In the genomic region with DNA sequence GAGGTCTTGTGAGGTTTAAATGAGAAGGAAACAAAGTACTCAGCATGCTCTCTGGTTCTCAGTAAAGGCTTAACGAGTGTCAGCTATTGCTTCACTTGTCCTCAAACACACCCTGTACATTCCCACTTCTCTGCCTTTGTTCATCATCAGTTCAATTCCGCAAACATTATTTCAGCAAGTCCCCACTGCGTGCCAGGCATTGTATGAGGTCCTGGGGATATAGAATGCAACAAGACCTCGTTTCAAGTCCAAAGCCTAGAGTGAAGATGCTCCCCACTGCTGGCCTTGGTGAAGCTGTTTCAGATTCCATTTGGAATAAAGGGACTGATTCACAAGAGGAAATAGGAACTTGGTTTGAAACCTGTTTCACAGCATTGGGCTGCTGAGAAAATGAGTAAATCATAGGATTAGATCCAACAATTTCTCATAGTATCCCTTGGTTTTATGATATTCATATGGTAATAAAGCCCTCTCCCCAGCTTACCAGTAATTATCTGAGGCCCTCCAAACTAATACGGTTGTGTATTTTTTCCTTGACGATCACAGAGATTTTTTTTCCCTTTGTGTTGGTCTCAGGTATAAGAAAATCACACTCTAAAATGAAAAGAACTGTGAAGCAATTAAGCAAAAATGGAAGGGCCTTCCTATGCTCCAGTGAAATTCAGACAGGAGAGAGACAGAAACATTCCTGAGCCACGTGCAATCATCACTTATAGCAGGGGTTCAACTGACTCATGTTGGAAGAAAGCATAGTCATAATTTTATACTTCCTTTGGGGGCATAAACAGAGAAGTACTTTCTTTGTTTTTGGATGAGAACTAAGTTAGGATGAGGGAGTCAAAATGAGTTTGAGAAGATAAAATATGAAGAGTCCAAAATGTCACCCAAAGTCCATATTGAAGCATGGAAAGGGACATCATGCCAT, we compare ENCODE assay signal across 24 cellular contexts.
DNase-seq lines count a peak whose midpoint lies in the region; ATAC-seq and TF ChIP-seq lines count a peak whose summit lies in the region.
"Had no signal": no experiment of that assay in that cellular context is flagged by ENCODE, and none has a peak within 500 bp of the region (broad histone marks: within the 10 kb centered on the region; RNA-seq: fewer than 3 reads in every experiment).

No MANE protein-coding gene starts in this region.

- H3K23ac ChIP-seq in trophoblast cell (ENCODE audit: low read length): no peak overlapping the region

- H3K27ac ChIP-seq in brain microvascular endothelial cell (peak overlapping the region; percentile 98), foreskin keratinocyte (peak overlapping the region; percentile 87), trophoblast cell (ENCODE audit: low read depth, low read length) (no peak overlapping the region)
- H3K27ac ChIP-seq: colonic mucosa, heart left ventricle, prostate gland, transverse colon had no signal

- TF ChIP-seq CTCF in brain microvascular endothelial cell (IDR thresholded peaks at IDR 0.05; ENCODE audit: low read depth, low read length, missing control alignments) (no peak), foreskin keratinocyte (conservative IDR thresholded peaks at IDR 0.05) (no peak)

- no peak overlapping the region for H2BK120ac ChIP-seq in trophoblast cell (ENCODE audit: insufficient read depth, low read length, poor library complexity)

- in situ Hi-C loops in brain microvascular endothelial cell (cut with HindIII; ENCODE audit: low pct_ligation_motif_present, low sequenced_read_pairs): no loop called here

- H3K4me1 ChIP-seq in foreskin keratinocyte (peaks cover 43% of the 10 kb centered on the region), trophoblast cell (ENCODE audit: control insufficient read depth in 1 of 2, insufficient read depth in 2 of 2, low read length in 2 of 2) (peaks cover 5 to 8% of the 10 kb centered on the region in 2 experiments)
- H3K4me1 ChIP-seq: colonic mucosa had no signal

- no peak overlapping the region for H4K8ac ChIP-seq in trophoblast cell (ENCODE audit: low read depth, low read length)

- no peaks in the 10 kb centered on the region for H3K79me1 ChIP-seq in trophoblast cell (ENCODE audit: low read length)

- no peak overlapping the region for H3K4me2 ChIP-seq in trophoblast cell (ENCODE audit: low read length)

- no peak overlapping the region for H3K4ac ChIP-seq in trophoblast cell (ENCODE audit: low read depth, low read length)

- no peaks in the 10 kb centered on the region for H3K27me3 ChIP-seq in brain microvascular endothelial cell (replicated peaks)
- no peaks in the 10 kb centered on the region for H3K27me3 ChIP-seq in foreskin keratinocyte
- no peaks in the 10 kb centered on the region for H3K27me3 ChIP-seq in trophoblast cell (ENCODE audit: insufficient read depth, low read length)
- H3K27me3 ChIP-seq: colonic mucosa, heart left ventricle, MG63, transverse colon had no signal

- H2BK5ac ChIP-seq in trophoblast cell (ENCODE audit: low read depth, low read length, poor library complexity): no peak overlapping the region

- no CpG with 5 or more reads among the region's 7 CpGs for WGBS in trophoblast cell (ENCODE audit: extremely low coverage, insufficient coverage, insufficient read length)

- H3K14ac ChIP-seq in trophoblast cell (ENCODE audit: low read length): no peak overlapping the region

- H3K79me2 ChIP-seq in trophoblast cell (ENCODE audit: control insufficient read depth, insufficient read depth, low read length, poor library complexity): no peaks in the 10 kb centered on the region

- H3K36me3 ChIP-seq in brain microvascular endothelial cell (replicated peaks): no peaks in the 10 kb centered on the region
- H3K36me3 ChIP-seq in trophoblast cell (ENCODE audit: control insufficient read depth in 1 of 2, insufficient read depth in 2 of 2, low read length in 2 of 2): no peaks in the 10 kb centered on the region
- H3K36me3 ChIP-seq: colonic mucosa, heart left ventricle, MG63, prostate gland, transverse colon had no signal

- no peak overlapping the region for H4K12ac ChIP-seq in trophoblast cell (ENCODE audit: low read depth, low read length)

- H3K9me3 ChIP-seq in trophoblast cell (ENCODE audit: insufficient read depth, low read depth, low read length): no peaks in the 10 kb centered on the region
- H3K9me3 ChIP-seq: colonic mucosa, heart left ventricle, MG63, prostate gland, transverse colon had no signal

- H3K18ac ChIP-seq in trophoblast cell (ENCODE audit: low read length): no peak overlapping the region

- DNase-seq in EL: peak; percentile 65
- peak; percentile 39 for DNase-seq in LHCN-M2 (ENCODE audit: low read depth)
- DNase-seq in brain microvascular endothelial cell: no peak
- DNase-seq in foreskin keratinocyte: peak in 1 of 2 donors; percentile 57
- DNase-seq in retina: no peak
- DNase-seq in trophoblast cell: no peak
- DNase-seq: activated CD4-positive, CD25-positive, alpha-beta regulatory T cell treated with anti-CD3 and anti-CD28 coated beads, Interleukin-2, amount 50 U/mL, for 72 hours; activated CD8-positive, alpha-beta memory T cell treated with anti-CD3 and anti-CD28 coated beads for 24 hours; activated gamma-delta T cell treated with Interleukin-2 at 50 U/mL for 16 hours; activated T-cell treated with anti-CD3 and anti-CD28 coated beads, Interleukin-2, amount 50 U/mL, for 1 hour; CD4-positive, CD25-positive, alpha-beta regulatory T cell; colonic mucosa; heart left ventricle; left colon; MG63; NCI-H2029 treated with DMSO at 0.1 percent for 48 hours; NCI-H2227 treated with DMSO at 0.1 percent for 48 hours; NCI-H82; SIG-M5; T-helper 1 cell; transverse colon had no signal

- no peak overlapping the region for H4K91ac ChIP-seq in trophoblast cell (ENCODE audit: low read depth, low read length)

- H3K9ac ChIP-seq in trophoblast cell (ENCODE audit: low read length): no peak overlapping the region

- H2BK12ac ChIP-seq in trophoblast cell (ENCODE audit: low read length): no peak overlapping the region

- no peak overlapping the region for H2AK5ac ChIP-seq in trophoblast cell (ENCODE audit: low read length)

- ATAC-seq in foreskin keratinocyte (peak; percentile 10), HG02938 (IDR thresholded peaks at IDR 0.05; ENCODE audit: unreplicated experiment) (no peak), HG02798 (IDR thresholded peaks at IDR 0.05; ENCODE audit: poor library complexity, unreplicated experiment) (no peak)
- ATAC-seq: heart left ventricle, left colon had no signal

- no peak overlapping the region for H2AFZ ChIP-seq in trophoblast cell (ENCODE audit: insufficient read depth, low read length, poor library complexity)

- H3K4me3 ChIP-seq in brain microvascular endothelial cell (ENCODE audit: low read depth, low read length) (no peak overlapping the region), trophoblast cell (ENCODE audit: low read depth, low read length) (no peak overlapping the region)
- H3K4me3 ChIP-seq: colonic mucosa, heart left ventricle, MG63, prostate gland, transverse colon had no signal

Comparison
In these comparisons a context has a peak if more than half of its experiments do, and no peak if none do; other contexts are left out.
1. DNase-seq: peak in EL (single experiment) and LHCN-M2 (single experiment); none in brain microvascular endothelial cell (single experiment), retina (single experiment) and trophoblast cell (0 of 2).